Comparison of ENCODE assay signal across 26 cellular contexts in genomic region chr6:37418727-37419126, GRCh38. TPM values are rescaled to one million over a fixed set of nuclear protein-coding genes. Genes with fewer than 3 reads are reported as not detected.
DNase-seq lines count a peak whose midpoint lies in the region; ATAC-seq, FAIRE-seq and TF ChIP-seq lines count a peak whose summit lies in the region.
"Had no signal": no experiment of that assay in that cellular context is flagged by ENCODE, and none has a peak within 500 bp of the region (broad histone marks: within the 10 kb centered on the region; RNA-seq: fewer than 3 reads in every experiment).

No MANE protein-coding gene starts in this region.

- H3K4me3 ChIP-seq in Caco-2 (ENCODE audit: low read depth, low read length) = no peak overlapping the region
- H3K4me3 ChIP-seq in K562 = no peak overlapping the region
- H3K4me3 ChIP-seq in mucosa of descending colon = no peak overlapping the region
- H3K4me3 ChIP-seq: A549; BLaER1 treated with 17β-estradiol and CSF1 and Interleukin-3, amounts not matched to agents 10 nM and 100 nM; GM23248 had no signal

- no peak for TF ChIP-seq RAD21 in K562 (CRISPR knock-in tag; conservative IDR thresholded peaks at IDR 0.05 in 1 of 2, IDR thresholded peaks at IDR 0.05 in 1 of 2)

- in situ Hi-C loops in K562 (cut with MboI) = no loop called here

- no peaks in the 10 kb centered on the region for H3K36me3 ChIP-seq in Caco-2 (ENCODE audit: control insufficient read depth, insufficient read depth, low read length)
- H3K36me3 ChIP-seq in K562 (ENCODE audit: control insufficient read depth, insufficient read depth, low read length) = no peaks in the 10 kb centered on the region
- no peaks in the 10 kb centered on the region for H3K36me3 ChIP-seq in mucosa of descending colon (ENCODE audit: low read depth)
- H3K36me3 ChIP-seq: BE2C; BLaER1 treated with 17β-estradiol and CSF1 and Interleukin-3, amounts not matched to agents 10 nM and 100 nM had no signal

- no peak for TF ChIP-seq POLR2A in K562 (conservative IDR thresholded peaks at IDR 0.05)

- no peaks in the 10 kb centered on the region for H3K79me2 ChIP-seq in K562 (ENCODE audit: control insufficient read depth, insufficient read depth, low read length)

- no peak for FAIRE-seq in K562 (lab: Jason Lieb, UNC)
- FAIRE-seq: A549, G401.6, GM12892, GM19239, H1 had no signal

- no peak for TF ChIP-seq CTCF in Caco-2 (IDR thresholded peaks at IDR 0.05; ENCODE audit: insufficient read depth in 1 of 2, low read depth in 1 of 2, low read length in 1 of 2, severe bottlenecking in 1 of 2, unreplicated experiment in 1 of 2)
- TF ChIP-seq CTCF in K562 (IDR thresholded peaks at IDR 0.05 in 2 of 3, conservative IDR thresholded peaks at IDR 0.05 in 1 of 3; ENCODE audit: insufficient read depth in 2 of 3, low read depth in 1 of 3, low read length in 3 of 3) = no peak
- TF ChIP-seq CTCF in mucosa of descending colon (IDR thresholded peaks at IDR 0.05) = no peak

- peak; percentile 9 to 30 for DNase-seq in NCI-H526 (lab: John Stamatoyannopoulos, UW)
- no peak for DNase-seq in NCI-H526 treated with DMSO at 0.1 percent for 48 hours (lab: John Stamatoyannopoulos, UW)
- DNase-seq in Caco-2 = peak; percentile 44 to 45
- no peak for DNase-seq in K562 (ENCODE audit: extremely low read depth in 1 of 4, low spot score in 3 of 4)
- no peak for DNase-seq in mucosa of descending colon
- no peak for DNase-seq in cardiac septum (ENCODE audit: low spot score)
- DNase-seq in NCI-H510A (lab: John Stamatoyannopoulos, UW) = no peak
- DNase-seq: 8988T; ACHN; AML-193; BE2C; Calu3; CD4-positive, alpha-beta T cell; CD8-positive, alpha-beta memory T cell; DMS53; DND-41; GM23248; H7; HCEC 1CT had no signal

- WGBS in K562 (ENCODE audit: insufficient coverage, low coverage, missing lambda C conversion rate) = 20% methylated on average over 4 of the region's 5 CpGs

- BruUV-seq in Caco-2 (replicated peaks; lab: Mats Ljungman, UMichigan) = no TSS peak
- no TSS peak for BruUV-seq in K562 (replicated peaks; lab: Mats Ljungman, UMichigan)

- POLR2A ChIA-PET in Caco-2 (lab: Charles Lee) (no interaction called here), K562 (lab: Yijun Ruan, JAX) (interaction anchor here (0.7 to 1.9 kb wide), 5 partner anchors 8 to 56 kb away, joined by 3 to 9 read pairs (median 3); partner anchors contain the start of gene CMTR1)

- no peak overlapping the region for H3K4me3 Mint-ChIP-seq in Caco-2 (ENCODE audit: unreplicated experiment)
- H3K4me3 Mint-ChIP-seq: CD14-positive monocyte; CD4-positive, alpha-beta T cell; CD8-positive, alpha-beta memory T cell had no signal

- no peak overlapping the region for H3K9ac ChIP-seq in K562 (ENCODE audit: insufficient read depth in 1 of 2, low read depth in 2 of 2, low read length in 2 of 2)
- H3K9ac ChIP-seq: BLaER1 treated with 17β-estradiol and CSF1 and Interleukin-3, amounts not matched to agents 10 nM and 100 nM; GM23248 had no signal

- no peak for ATAC-seq in K562
- ATAC-seq in mucosa of descending colon = peak; percentile 50
- ATAC-seq: A549 had no signal

- H3K4me1 ChIP-seq in Caco-2 (peaks cover 7% of the 10 kb centered on the region; the same call in 1 of the 2 replicates), K562 (replicated peaks in 1 of 2; ENCODE audit: control insufficient read depth in 2 of 2, insufficient read depth in 2 of 2, low read length in 2 of 2) (no peaks in the 10 kb centered on the region; a peak in 2 of 5 replicates), mucosa of descending colon (ENCODE audit: low read depth) (peaks cover 2% of the 10 kb centered on the region)
- H3K4me1 ChIP-seq: A549; BLaER1 treated with 17β-estradiol and CSF1 and Interleukin-3, amounts not matched to agents 10 nM and 100 nM had no signal

- H3K27ac ChIP-seq in K562 (ENCODE audit: extremely low read depth, low read depth, low read length) = no peak overlapping the region
- H3K27ac ChIP-seq: A549; BLaER1 treated with 17β-estradiol and CSF1 and Interleukin-3, amounts not matched to agents 10 nM and 100 nM; GM23248 had no signal

- H3K9me1 ChIP-seq in K562 (ENCODE audit: control insufficient read depth, insufficient read depth, low read length) = no peaks in the 10 kb centered on the region

- no peak overlapping the region for H3K4me2 ChIP-seq in K562 (ENCODE audit: insufficient read depth, low read length)
- H3K4me2 ChIP-seq: A549; BLaER1 treated with 17β-estradiol and CSF1 and Interleukin-3, amounts not matched to agents 10 nM and 100 nM had no signal

- peaks cover 4% of the 10 kb centered on the region for H3K36me3 Mint-ChIP-seq in Caco-2 (ENCODE audit: insufficient read depth, unreplicated experiment)
- H3K36me3 Mint-ChIP-seq: CD14-positive monocyte had no signal

- H3K9me3 ChIP-seq in Caco-2 (no peaks in the 10 kb centered on the region), K562 (replicated peaks; ENCODE audit: control insufficient read depth, insufficient read depth, low read depth, low read length) (no peaks in the 10 kb centered on the region; the same call in 1 of the 2 replicates), mucosa of descending colon (no peaks in the 10 kb centered on the region)
- H3K9me3 ChIP-seq: A549, BE2C had no signal

- H3K27me3 ChIP-seq in Caco-2 (replicated peaks; ENCODE audit: control insufficient read depth, insufficient read depth, low read length) (no peaks in the 10 kb centered on the region), K562 (ENCODE audit: control insufficient read depth in 2 of 2, insufficient read depth in 2 of 2, low read length in 2 of 2) (no peaks in the 10 kb centered on the region)
- H3K27me3 ChIP-seq: BE2C; BLaER1 treated with 17β-estradiol and CSF1 and Interleukin-3, amounts not matched to agents 10 nM and 100 nM had no signal

- no peak for TF ChIP-seq EP300 in K562 (IDR thresholded peaks at IDR 0.05; ENCODE audit: low read length)

- H4K20me1 ChIP-seq in K562 (replicated peaks; ENCODE audit: control insufficient read depth, insufficient read depth, low read length) = no peaks in the 10 kb centered on the region
- H4K20me1 ChIP-seq: BLaER1 treated with 17β-estradiol and CSF1 and Interleukin-3, amounts not matched to agents 10 nM and 100 nM had no signal

- peaks cover 14% of the 10 kb centered on the region for H3K4me1 Mint-ChIP-seq in Caco-2 (ENCODE audit: low read depth, unreplicated experiment)
- H3K4me1 Mint-ChIP-seq: CD14-positive monocyte; CD8-positive, alpha-beta memory T cell had no signal

- intact Hi-C loops in Caco-2 (cut with micrococcal nuclease; ENCODE audit: unreplicated experiment) = no loop called here
- intact Hi-C loops in K562 (cut with micrococcal nuclease) = no loop called here
- intact Hi-C loops in mucosa of descending colon (cut with DNase I, micrococcal nuclease) = no loop called here
- intact Hi-C loops in cardiac septum (cut with DNase I) = no loop called here

- H2AFZ ChIP-seq in K562 (ENCODE audit: low read depth, low read length) = peak overlapping the region; percentile 46; the same call in 1 of the 2 replicates
- H2AFZ ChIP-seq: GM23248 had no signal

- CTCF ChIA-PET in Caco-2 (lab: Charles Lee) (no interaction called here), K562 (lab: Yijun Ruan, JAX; ENCODE audit: low intra/inter-chr PET ratio) (no interaction called here)

- H3K27me3 Mint-ChIP-seq in Caco-2 (ENCODE audit: insufficient read depth, unreplicated experiment) = no peaks in the 10 kb centered on the region
- H3K27me3 Mint-ChIP-seq: CD4-positive, alpha-beta T cell had no signal

- H3K27ac Mint-ChIP-seq in Caco-2 (ENCODE audit: unreplicated experiment) = no peak overlapping the region
- H3K27ac Mint-ChIP-seq: CD14-positive monocyte; CD4-positive, alpha-beta T cell had no signal

- H3K9me3 Mint-ChIP-seq in Caco-2 (ENCODE audit: unreplicated experiment) = peaks cover 9% of the 10 kb centered on the region
- H3K9me3 Mint-ChIP-seq: CD4-positive, alpha-beta T cell had no signal

TF ChIP-seq in K562, 482 proteins besides CTCF, POLR2A, EP300 and RAD21 (continues in another document):
- TF ChIP-seq, protein P1, sequence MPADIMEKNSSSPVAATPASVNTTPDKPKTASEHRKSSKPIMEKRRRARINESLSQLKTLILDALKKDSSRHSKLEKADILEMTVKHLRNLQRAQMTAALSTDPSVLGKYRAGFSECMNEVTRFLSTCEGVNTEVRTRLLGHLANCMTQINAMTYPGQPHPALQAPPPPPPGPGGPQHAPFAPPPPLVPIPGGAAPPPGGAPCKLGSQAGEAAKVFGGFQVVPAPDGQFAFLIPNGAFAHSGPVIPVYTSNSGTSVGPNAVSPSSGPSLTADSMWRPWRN (IDR thresholded peaks at IDR 0.05; ENCODE audit: low read depth) = no peak
- no peak for TF ChIP-seq SRF (CRISPR knock-in tag; IDR thresholded peaks at IDR 0.05)
- TF ChIP-seq SAFB2 (IDR thresholded peaks at IDR 0.05; ENCODE audit: borderline replicate concordance, low read depth, low read length, severe bottlenecking) = no peak
- no peak for TF ChIP-seq MYBL2 (IDR thresholded peaks at IDR 0.05; ENCODE audit: low read depth)
- TF ChIP-seq MYBL2 (CRISPR knock-in tag; IDR thresholded peaks at IDR 0.05; ENCODE audit: borderline replicate concordance) = no peak
- no peak for TF ChIP-seq ETV6 (IDR thresholded peaks at IDR 0.05; ENCODE audit: borderline replicate concordance in 1 of 2, low read depth in 2 of 2, low read length in 1 of 2)
- no peak for TF ChIP-seq ETV6 (CRISPR knock-in tag; IDR thresholded peaks at IDR 0.05; ENCODE audit: borderline replicate concordance)

RNA-seq across cellular contexts. Expression of gene CMTR1, which starts 14.3 kb away (rescaled TPM):
- total RNA-seq in Caco-2 (2022) = 40.0 and 40.8 TPM in 2 replicates
- total RNA-seq in K562 (2011; cell fraction: chromatin; rRNA removed; ENCODE audit: low replicate concordance) = 145 and 164 TPM in 2 replicates
- total RNA-seq in K562 (2011; cell fraction: nucleolus; rRNA removed) = 88.0 and 89.7 TPM in 2 replicates
- 125 and 166 TPM in 2 replicates for total RNA-seq in K562 (2011; cell fraction: nucleoplasm; rRNA removed)
- total RNA-seq in K562 (2014; rRNA removed) = 43.9 and 49.9 TPM in 2 replicates
- total RNA-seq in K562 (2014; rRNA removed; fragmentation: Illumina TruSeq; extraction: Trizol) = 49.5 and 50.9 TPM in 2 replicates
- total RNA-seq in K562 (2015; rRNA removed; fragmentation: Illumina TruSeq; extraction: Trizol) = 49.4 and 50.4 TPM in 2 replicates
- 57.7 and 63.5 TPM in 2 replicates for total RNA-seq in K562 (2021)
- 42.6 and 48.8 TPM in 2 replicates for polyA plus RNA-seq in K562 (2011; rRNA removed)
- polyA plus RNA-seq in K562 (2011; cell fraction: cytosol; rRNA removed) = 26.9 and 37.2 TPM in 2 replicates
- 178 and 187 TPM in 2 replicates for polyA plus RNA-seq in K562 (2011; cell fraction: nucleus; rRNA removed)
- polyA plus RNA-seq in K562 (2012) = 43.6 and 44.4 TPM in 2 replicates
- polyA plus RNA-seq in K562 (2014; fragmentation: Illumina TruSeq; extraction: Trizol) = 60.3 and 61.9 TPM in 2 replicates
- 1 to 10 TPM; 2.9 to 5.5 TPM for polyA plus RNA-seq in K562 (2014; fragmentation: Nextera tagmentation; extraction: Ambion mirVana)
- polyA plus RNA-seq in K562 (2014; rRNA removed) = 55.3 and 55.9 TPM in 2 replicates
- 32.4 and 38.8 TPM in 2 replicates for polyA minus RNA-seq in K562 (2011; rRNA and poly(A)+ RNA removed)
- 14.8 and 19.9 TPM in 2 replicates for polyA minus RNA-seq in K562 (2011; cell fraction: cytosol; rRNA and poly(A)+ RNA removed)
- 21.1 and 34.2 TPM in 2 replicates for polyA minus RNA-seq in K562 (2011; cell fraction: nucleus; rRNA and poly(A)+ RNA removed)
- total RNA-seq in mucosa of descending colon = 10 to 100 TPM; 26.1 to 49.8 (median 27.5) TPM
- 30.4 TPM for total RNA-seq in cardiac septum

Comparison
In these comparisons a context has a peak if more than half of its experiments do, and no peak if none do; other contexts are left out.
1. DNase-seq: peak in NCI-H526 (2 of 2) and Caco-2 (2 of 2); none in NCI-H526 treated with DMSO at 0.1 percent for 48 hours (single experiment), K562 (0 of 4), mucosa of descending colon (0 of 3), cardiac septum (single experiment) and NCI-H510A (single experiment).